10 cellular contexts compared by ENCODE assay signal in genomic region chr1:6197746-6198427, GRCh38. TPM values are rescaled to one million over a fixed set of nuclear protein-coding genes. Genes with fewer than 3 reads are reported as not detected.
DNase-seq lines count a peak whose midpoint lies in the region; ATAC-seq, FAIRE-seq and TF ChIP-seq lines count a peak whose summit lies in the region.
"Had no signal": no experiment of that assay in that cellular context is flagged by ENCODE, and none has a peak within 500 bp of the region (broad histone marks: within the 10 kb centered on the region; RNA-seq: fewer than 3 reads in every experiment).

No MANE protein-coding gene starts in this region.

- H2AFZ ChIP-seq in keratinocyte (ENCODE audit: control insufficient read depth, low read length) (no peak overlapping the region), neuronal stem cell (ENCODE audit: low read length) (no peak overlapping the region)

- peaks cover 3% of the 10 kb centered on the region for H3K9me1 ChIP-seq in keratinocyte (ENCODE audit: control insufficient read depth, extremely low read depth, insufficient read depth, low read length)

- no peak for ATAC-seq in activated T-cell treated with anti-CD3 and anti-CD28 coated beads, Interleukin-2, amount 50 U/mL, for 72 hours (replicated peaks in 1 of 2)
- no peak for ATAC-seq in activated naive CD4-positive, alpha-beta T cell treated with anti-CD3 and anti-CD28 coated beads, Interleukin-2, amount 50 U/mL, for 72 hours
- ATAC-seq in GM21786 (IDR thresholded peaks at IDR 0.05; ENCODE audit: unreplicated experiment), result no peak

- no peak overlapping the region for H4K8ac ChIP-seq in neuronal stem cell (ENCODE audit: low read depth, low read length)

- no peak overlapping the region for H2AK5ac ChIP-seq in neuronal stem cell (ENCODE audit: low read depth, low read length)

- peaks cover 8% of the 10 kb centered on the region for H3K79me1 ChIP-seq in neuronal stem cell (ENCODE audit: low read depth, low read length)

- peaks cover 57% of the 10 kb centered on the region for H3K4me1 Mint-ChIP-seq in activated T-cell treated with anti-CD3 and anti-CD28 coated beads, Interleukin-2, amount 50 U/mL, for 72 hours (ENCODE audit: low read depth)

- H3K79me2 ChIP-seq in keratinocyte (ENCODE audit: control insufficient read depth, insufficient read depth, low read length), result peaks cover 62% of the 10 kb centered on the region

- H3K18ac ChIP-seq in neuronal stem cell (ENCODE audit: low read length), result no peak overlapping the region

- intact Hi-C loops in tibial artery (cut with DNase I; ENCODE audit: low total_unique reads), result loop anchor here (2.0 to 5.0 kb wide), 2 partner anchors 39 to 195 kb away; partner anchors contain the start of genes ACOT7 and ICMT

- dilution Hi-C loops in keratinocyte (cut with MboI; ENCODE audit: extremely low pct_ligation_motif_present, low sequenced_read_pairs), result no loop called here

- H3K4me2 ChIP-seq in keratinocyte (ENCODE audit: control insufficient read depth, extremely low read depth, insufficient read depth, low read depth, low read length), result peak overlapping the region; percentile 97
- no peak overlapping the region for H3K4me2 ChIP-seq in neuronal stem cell (ENCODE audit: insufficient read depth, low read length, poor library complexity, severe bottlenecking)

- H3K27me3 ChIP-seq in keratinocyte (ENCODE audit: control insufficient read depth, extremely low read depth, insufficient read depth, low read length) (no peaks in the 10 kb centered on the region), tibial artery (no peaks in the 10 kb centered on the region), neuronal stem cell (ENCODE audit: control insufficient read depth in 3 of 3, insufficient read depth in 3 of 3, low read depth in 1 of 3, low read length in 3 of 3) (no peaks in the 10 kb centered on the region)

- no peak overlapping the region for H3K4ac ChIP-seq in neuronal stem cell (ENCODE audit: low read length)

- H3K36me3 Mint-ChIP-seq in activated T-cell treated with anti-CD3 and anti-CD28 coated beads, Interleukin-2, amount 50 U/mL, for 72 hours (ENCODE audit: insufficient read depth in 2 of 2), result peaks cover 13 to 32% of the 10 kb centered on the region in 2 donors
- H3K36me3 Mint-ChIP-seq in activated naive CD4-positive, alpha-beta T cell treated with anti-CD3 and anti-CD28 coated beads, Interleukin-2, amount 50 U/mL, for 72 hours, result peaks cover 21 to 41% of the 10 kb centered on the region in 2 donors

- peak overlapping the region; percentile 93 to 99 (median 98) for H3K4me3 ChIP-seq in keratinocyte (ENCODE audit: control insufficient read depth in 2 of 3, extremely low read depth in 1 of 3, insufficient read depth in 2 of 3, low read depth in 1 of 3, low read length in 3 of 3)
- peak overlapping the region; percentile 92 to 97 for H3K4me3 ChIP-seq in tibial artery
- H3K4me3 ChIP-seq in neuronal stem cell (ENCODE audit: low read length in 2 of 2), result peak overlapping the region in 1 of 2 donors; percentile 94

- peak overlapping the region; percentile 92 for H3K27ac Mint-ChIP-seq in activated T-cell treated with anti-CD3 and anti-CD28 coated beads, Interleukin-2, amount 50 U/mL, for 72 hours
- peak overlapping the region; percentile 85 to 99 for H3K27ac Mint-ChIP-seq in activated naive CD4-positive, alpha-beta T cell treated with anti-CD3 and anti-CD28 coated beads, Interleukin-2, amount 50 U/mL, for 72 hours

- H3K9me3 ChIP-seq in keratinocyte (ENCODE audit: control insufficient read depth, low read depth, low read length) (no peaks in the 10 kb centered on the region), tibial artery (no peaks in the 10 kb centered on the region), neuronal stem cell (replicated peaks in 1 of 2; ENCODE audit: control insufficient read depth in 2 of 2, insufficient read depth in 1 of 2, low read depth in 1 of 2, low read length in 2 of 2) (no peaks in the 10 kb centered on the region)

- no peak overlapping the region for H2BK15ac ChIP-seq in neuronal stem cell (ENCODE audit: low read length)

- H4K20me1 ChIP-seq in keratinocyte (ENCODE audit: control insufficient read depth, extremely low read depth, insufficient read depth, low read length), result peaks cover 10% of the 10 kb centered on the region

- H3K4me1 ChIP-seq in keratinocyte (ENCODE audit: control insufficient read depth, extremely low read depth, insufficient read depth, low read length) (peaks cover 19% of the 10 kb centered on the region), tibial artery (peaks cover 0 to 29% (median 21%) of the 10 kb centered on the region in 4 donors), neuronal stem cell (ENCODE audit: control insufficient read depth in 2 of 2, insufficient read depth in 1 of 2, low read depth in 1 of 2, low read length in 2 of 2) (peaks cover 6 to 14% of the 10 kb centered on the region in 2 donors)

- no peak overlapping the region for H3K23ac ChIP-seq in neuronal stem cell (ENCODE audit: low read depth, low read length, poor library complexity)

- H3K36me3 ChIP-seq in keratinocyte (ENCODE audit: control insufficient read depth in 2 of 2, extremely low read depth in 1 of 2, insufficient read depth in 2 of 2, low read length in 2 of 2), result peaks cover 18 to 29% of the 10 kb centered on the region in 2 experiments
- peaks cover 33 to 47% (median 45%) of the 10 kb centered on the region in 3 donors for H3K36me3 ChIP-seq in tibial artery
- peaks cover 25 to 51% of the 10 kb centered on the region in 2 donors for H3K36me3 ChIP-seq in neuronal stem cell (replicated peaks in 1 of 2; ENCODE audit: control insufficient read depth in 2 of 2, insufficient read depth in 2 of 2, low read length in 2 of 2)

- H3K9me3 Mint-ChIP-seq in activated T-cell treated with anti-CD3 and anti-CD28 coated beads, Interleukin-2, amount 50 U/mL, for 72 hours, result peaks cover 0 to 2% of the 10 kb centered on the region in 2 donors
- peaks cover 0 to 8% of the 10 kb centered on the region in 2 donors for H3K9me3 Mint-ChIP-seq in activated naive CD4-positive, alpha-beta T cell treated with anti-CD3 and anti-CD28 coated beads, Interleukin-2, amount 50 U/mL, for 72 hours

- no peak overlapping the region for H2BK5ac ChIP-seq in neuronal stem cell (ENCODE audit: low read length)

- no CpG with 5 or more reads among the region's 6 CpGs for WGBS in neuronal stem cell (ENCODE audit: extremely low coverage in 2 of 2, insufficient read length in 2 of 2, insufficient replicate concordance in 1 of 2), 2 donors

- H3K27me3 Mint-ChIP-seq in activated T-cell treated with anti-CD3 and anti-CD28 coated beads, Interleukin-2, amount 50 U/mL, for 72 hours (ENCODE audit: low read depth), result no peaks in the 10 kb centered on the region

- H2BK120ac ChIP-seq in neuronal stem cell (ENCODE audit: low read depth, low read length), result no peak overlapping the region

- TF ChIP-seq CTCF in keratinocyte (optimal IDR thresholded peaks at IDR 0.05 in 1 of 3, IDR thresholded peaks at IDR 0.05 in 1 of 3, conservative IDR thresholded peaks at IDR 0.05 in 1 of 3; ENCODE audit: extremely low read depth in 1 of 3, insufficient read depth in 2 of 3, low read length in 3 of 3) (no peak), tibial artery (IDR thresholded peaks at IDR 0.05) (no peak)

- no peak overlapping the region for H2BK12ac ChIP-seq in neuronal stem cell (ENCODE audit: low read length)

- FAIRE-seq in keratinocyte (lab: Jason Lieb, UNC), result no peak

- H4K91ac ChIP-seq in neuronal stem cell (ENCODE audit: low read depth, low read length, poor library complexity), result no peak overlapping the region

- H3K9ac ChIP-seq in keratinocyte (ENCODE audit: control insufficient read depth, extremely low read depth, insufficient read depth, low read length) (peak overlapping the region; percentile 99), neuronal stem cell (ENCODE audit: low read depth, low read length, poor library complexity) (no peak overlapping the region)

- H3K27ac ChIP-seq in keratinocyte (ENCODE audit: control insufficient read depth, insufficient read depth, low read length) (peak overlapping the region; percentile 93), tibial artery (peak overlapping the region in 1 of 2 donors; percentile 84), neuronal stem cell (replicated peaks; ENCODE audit: low read length) (no peak overlapping the region)

- no peak overlapping the region for H3K14ac ChIP-seq in neuronal stem cell (ENCODE audit: low read length)

- H3K4me3 Mint-ChIP-seq in activated T-cell treated with anti-CD3 and anti-CD28 coated beads, Interleukin-2, amount 50 U/mL, for 72 hours, result peak overlapping the region; percentile 95 to 98

- DNase-seq in activated T-cell treated with anti-CD3 and anti-CD28 coated beads, Interleukin-2, amount 50 U/mL, for 72 hours, result no peak
- DNase-seq in activated T-cell treated with anti-CD3 and anti-CD28 coated beads for 4 hours, result no peak
- DNase-seq in activated naive CD4-positive, alpha-beta T cell treated with anti-CD3 and anti-CD28 coated beads, Interleukin-2, amount 50 U/mL, for 72 hours (ENCODE audit: low spot score in 2 of 2), result no peak
- no peak for DNase-seq in keratinocyte (ENCODE audit: low read depth, low spot score)
- no peak for DNase-seq in tibial artery
- no peak for DNase-seq in neuronal stem cell (ENCODE audit: low spot score)
- DNase-seq in UCSD-AML1 (lab: John Stamatoyannopoulos, UW; ENCODE audit: unreplicated experiment), result no peak
- DNase-seq: stimulated activated CD4-positive, alpha-beta T cell treated with anti-CD3 and anti-CD28 coated beads, Interleukin-2, amount 100 ng/mL, for 24 hours had no signal

RNA-seq across cellular contexts. Expression of gene RPL22, which starts 1.5 kb away (rescaled TPM):
- total RNA-seq in activated T-cell treated with anti-CD3 and anti-CD28 coated beads, Interleukin-2, amount 50 U/mL, for 72 hours, result 100 to 1,000 TPM; 507 to 537 TPM
- total RNA-seq in activated naive CD4-positive, alpha-beta T cell treated with anti-CD3 and anti-CD28 coated beads, Interleukin-2, amount 50 U/mL, for 72 hours, result 100 to 1,000 TPM; 514 to 595 TPM
- polyA plus RNA-seq in keratinocyte, result 209 to 421 TPM (median 239 TPM) in 3 replicates
- 511 TPM for polyA plus RNA-seq in keratinocyte (2011; ENCODE audit: low read depth)
- polyA plus RNA-seq in keratinocyte (2011; cell fraction: cytosol; rRNA removed), result 250 and 473 TPM in 2 replicates
- 68.6 and 124 TPM in 2 replicates for polyA plus RNA-seq in keratinocyte (2011; cell fraction: nucleus; rRNA removed)
- 715 and 1,079 TPM in 2 replicates for polyA plus RNA-seq in keratinocyte (2012; ENCODE audit: low replicate concordance)
- 8.1 to 53.0 TPM (median 29.8 TPM) in 3 replicates for polyA minus RNA-seq in keratinocyte
- polyA minus RNA-seq in keratinocyte (2011; cell fraction: cytosol; rRNA and poly(A)+ RNA removed), result 54.1 TPM
- 12.8 and 21.7 TPM in 2 replicates for polyA minus RNA-seq in keratinocyte (2011; cell fraction: nucleus; rRNA and poly(A)+ RNA removed)
- polyA plus RNA-seq in neuronal stem cell (2013, experiment 1 of 2), result 1,500 TPM
- polyA plus RNA-seq in neuronal stem cell (2013, experiment 2 of 2), result 1,497 TPM

RNA-seq across cellular contexts. Expression of gene RNF207, which starts 8.0 kb away (rescaled TPM):
- 10 to 100 TPM in 1 of 2 donors, 1 to 10 TPM in 1; 9.5 to 14.9 TPM for total RNA-seq in activated T-cell treated with anti-CD3 and anti-CD28 coated beads, Interleukin-2, amount 50 U/mL, for 72 hours
- total RNA-seq in activated naive CD4-positive, alpha-beta T cell treated with anti-CD3 and anti-CD28 coated beads, Interleukin-2, amount 50 U/mL, for 72 hours, result 10 to 100 TPM in 1 of 2 donors, 1 to 10 TPM in 1; 1.5 to 20.6 TPM
- 6.1 to 11.0 TPM (median 8.5 TPM) in 3 replicates for polyA plus RNA-seq in keratinocyte
- polyA plus RNA-seq in keratinocyte (2011; ENCODE audit: low read depth), result 2.1 TPM
- 1.8 and 2.8 TPM in 2 replicates for polyA plus RNA-seq in keratinocyte (2011; cell fraction: cytosol; rRNA removed)
- polyA plus RNA-seq in keratinocyte (2011; cell fraction: nucleus; rRNA removed), result 68.3 and 74.8 TPM in 2 replicates
- polyA plus RNA-seq in keratinocyte (2012; ENCODE audit: low replicate concordance), result 1.1 and 4.5 TPM in 2 replicates
- polyA minus RNA-seq in keratinocyte, result 5.5 to 9.6 TPM (median 6.7 TPM) in 3 replicates
- 5.4 TPM for polyA minus RNA-seq in keratinocyte (2011; cell fraction: cytosol; rRNA and poly(A)+ RNA removed)
- 12.5 and 14.0 TPM in 2 replicates for polyA minus RNA-seq in keratinocyte (2011; cell fraction: nucleus; rRNA and poly(A)+ RNA removed)
- 0.68 TPM for polyA plus RNA-seq in neuronal stem cell (2013, experiment 1 of 2)
- 0.66 TPM for polyA plus RNA-seq in neuronal stem cell (2013, experiment 2 of 2)

RNA-seq across cellular contexts. Expression of gene CHD5, which starts 17.8 kb away (rescaled TPM):
- total RNA-seq in activated T-cell treated with anti-CD3 and anti-CD28 coated beads, Interleukin-2, amount 50 U/mL, for 72 hours, result under 1 TPM; 0.16 to 0.31 TPM
- total RNA-seq in activated naive CD4-positive, alpha-beta T cell treated with anti-CD3 and anti-CD28 coated beads, Interleukin-2, amount 50 U/mL, for 72 hours, result under 1 TPM; 0.47 to 0.59 TPM
- polyA plus RNA-seq in keratinocyte, result 0.03 to 0.07 TPM (median 0.05 TPM) in 3 replicates
- 0.47 TPM for polyA plus RNA-seq in keratinocyte (2011; ENCODE audit: low read depth)
- 0.04 and 0.07 TPM in 2 replicates for polyA plus RNA-seq in keratinocyte (2011; cell fraction: cytosol; rRNA removed)
- polyA plus RNA-seq in keratinocyte (2011; cell fraction: nucleus; rRNA removed), result 0.27 and 0.33 TPM in 2 replicates
- polyA plus RNA-seq in keratinocyte (2012; ENCODE audit: low replicate concordance), result 0.10 TPM in 2 replicates
- polyA minus RNA-seq in keratinocyte, result 0.39 TPM in 1 of 3 replicates, not detected in the others
- polyA minus RNA-seq in keratinocyte (2011; cell fraction: cytosol; rRNA and poly(A)+ RNA removed), result not detected
- 0.11 and 0.16 TPM in 2 replicates for polyA minus RNA-seq in keratinocyte (2011; cell fraction: nucleus; rRNA and poly(A)+ RNA removed)
- 0.14 TPM for polyA plus RNA-seq in neuronal stem cell (2013, experiment 1 of 2)
- polyA plus RNA-seq in neuronal stem cell (2013, experiment 2 of 2), result 0.22 TPM

RNA-seq across cellular contexts. Expression of gene ICMT, which starts 37.9 kb away (rescaled TPM):
- 10 to 100 TPM; 39.5 to 46.9 TPM for total RNA-seq in activated T-cell treated with anti-CD3 and anti-CD28 coated beads, Interleukin-2, amount 50 U/mL, for 72 hours
- total RNA-seq in activated naive CD4-positive, alpha-beta T cell treated with anti-CD3 and anti-CD28 coated beads, Interleukin-2, amount 50 U/mL, for 72 hours, result 10 to 100 TPM; 31.6 to 34.1 TPM
- polyA plus RNA-seq in keratinocyte, result 50.3 to 72.5 TPM (median 59.9 TPM) in 3 replicates
- polyA plus RNA-seq in keratinocyte (2011; ENCODE audit: low read depth), result 18.3 TPM
- 45.2 and 50.6 TPM in 2 replicates for polyA plus RNA-seq in keratinocyte (2011; cell fraction: cytosol; rRNA removed)
- 42.9 and 44.7 TPM in 2 replicates for polyA plus RNA-seq in keratinocyte (2011; cell fraction: nucleus; rRNA removed)
- 33.4 and 51.2 TPM in 2 replicates for polyA plus RNA-seq in keratinocyte (2012; ENCODE audit: low replicate concordance)
- polyA minus RNA-seq in keratinocyte, result 44.3 to 77.6 TPM (median 65.2 TPM) in 3 replicates
- 69.3 TPM for polyA minus RNA-seq in keratinocyte (2011; cell fraction: cytosol; rRNA and poly(A)+ RNA removed)
- 44.2 and 59.4 TPM in 2 replicates for polyA minus RNA-seq in keratinocyte (2011; cell fraction: nucleus; rRNA and poly(A)+ RNA removed)
- polyA plus RNA-seq in neuronal stem cell (2013, experiment 1 of 2), result 38.1 TPM
- 38.5 TPM for polyA plus RNA-seq in neuronal stem cell (2013, experiment 2 of 2)

RNA-seq across cellular contexts. Expression of gene HES3, which starts 46.1 kb away (rescaled TPM):
- not detected for total RNA-seq in activated T-cell treated with anti-CD3 and anti-CD28 coated beads, Interleukin-2, amount 50 U/mL, for 72 hours
- total RNA-seq in activated naive CD4-positive, alpha-beta T cell treated with anti-CD3 and anti-CD28 coated beads, Interleukin-2, amount 50 U/mL, for 72 hours, result not detected
- polyA plus RNA-seq in keratinocyte, result not detected in 3 replicates
- not detected for polyA plus RNA-seq in keratinocyte (2011; ENCODE audit: low read depth)
- polyA plus RNA-seq in keratinocyte (2011; cell fraction: cytosol; rRNA removed), result not detected in 2 replicates
- not detected in 2 replicates for polyA plus RNA-seq in keratinocyte (2011; cell fraction: nucleus; rRNA removed)
- polyA plus RNA-seq in keratinocyte (2012; ENCODE audit: low replicate concordance), result not detected in 2 replicates
- polyA minus RNA-seq in keratinocyte, result not detected in 3 replicates
- polyA minus RNA-seq in keratinocyte (2011; cell fraction: cytosol; rRNA and poly(A)+ RNA removed), result not detected
- not detected in 2 replicates for polyA minus RNA-seq in keratinocyte (2011; cell fraction: nucleus; rRNA and poly(A)+ RNA removed)
- polyA plus RNA-seq in neuronal stem cell (2013, experiment 1 of 2), result 0.08 TPM
- polyA plus RNA-seq in neuronal stem cell (2013, experiment 2 of 2), result 0.15 TPM
- total RNA-seq: Daoy had no signal
